In the genomic region with DNA sequence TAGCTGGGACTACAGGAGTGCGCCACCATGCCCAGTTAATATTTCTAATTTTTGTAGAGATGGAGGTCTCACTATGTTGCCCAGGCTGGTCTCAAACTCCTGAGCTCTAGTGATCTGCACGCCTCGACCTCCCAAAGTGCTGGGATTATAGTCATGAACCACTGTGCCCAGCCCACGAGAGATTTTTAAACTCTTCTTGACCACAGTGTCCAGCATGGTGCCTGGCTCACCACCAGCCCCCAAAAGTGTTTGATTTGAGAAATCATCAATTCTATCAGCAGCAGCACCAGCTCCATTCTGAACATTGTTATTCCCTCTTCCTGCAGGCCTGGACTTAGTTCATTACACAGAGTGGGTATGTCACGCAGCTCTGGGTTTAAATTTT, we compare ENCODE assay signal across 1 cellular context.
TF ChIP-seq lines count a peak whose summit lies in the region.

No MANE protein-coding gene starts in this region.

TF ChIP-seq in HepG2, 621 proteins besides CTCF, POLR2A, EP300 and RAD21:
- TF ChIP-seq TBX2 (CRISPR knock-in tag; IDR thresholded peaks at IDR 0.05; ENCODE audit: borderline replicate concordance) (0 out of 2 replicates have a peak, but pooled peaks have one; percentile 6), ZNF431 (CRISPR knock-in tag; IDR thresholded peaks at IDR 0.05; ENCODE audit: borderline replicate concordance, low read depth) (0 out of 2 replicates have a peak, but pooled peaks have one; percentile 5), ZFP90 (CRISPR knock-in tag; IDR thresholded peaks at IDR 0.05; ENCODE audit: borderline replicate concordance) (0 out of 2 replicates have a peak, but pooled peaks have one; percentile 45), SIX4 (CRISPR knock-in tag; IDR thresholded peaks at IDR 0.05) (0 out of 2 replicates have a peak, but pooled peaks have one; percentile 7)
- TF ChIP-seq, protein P1, sequence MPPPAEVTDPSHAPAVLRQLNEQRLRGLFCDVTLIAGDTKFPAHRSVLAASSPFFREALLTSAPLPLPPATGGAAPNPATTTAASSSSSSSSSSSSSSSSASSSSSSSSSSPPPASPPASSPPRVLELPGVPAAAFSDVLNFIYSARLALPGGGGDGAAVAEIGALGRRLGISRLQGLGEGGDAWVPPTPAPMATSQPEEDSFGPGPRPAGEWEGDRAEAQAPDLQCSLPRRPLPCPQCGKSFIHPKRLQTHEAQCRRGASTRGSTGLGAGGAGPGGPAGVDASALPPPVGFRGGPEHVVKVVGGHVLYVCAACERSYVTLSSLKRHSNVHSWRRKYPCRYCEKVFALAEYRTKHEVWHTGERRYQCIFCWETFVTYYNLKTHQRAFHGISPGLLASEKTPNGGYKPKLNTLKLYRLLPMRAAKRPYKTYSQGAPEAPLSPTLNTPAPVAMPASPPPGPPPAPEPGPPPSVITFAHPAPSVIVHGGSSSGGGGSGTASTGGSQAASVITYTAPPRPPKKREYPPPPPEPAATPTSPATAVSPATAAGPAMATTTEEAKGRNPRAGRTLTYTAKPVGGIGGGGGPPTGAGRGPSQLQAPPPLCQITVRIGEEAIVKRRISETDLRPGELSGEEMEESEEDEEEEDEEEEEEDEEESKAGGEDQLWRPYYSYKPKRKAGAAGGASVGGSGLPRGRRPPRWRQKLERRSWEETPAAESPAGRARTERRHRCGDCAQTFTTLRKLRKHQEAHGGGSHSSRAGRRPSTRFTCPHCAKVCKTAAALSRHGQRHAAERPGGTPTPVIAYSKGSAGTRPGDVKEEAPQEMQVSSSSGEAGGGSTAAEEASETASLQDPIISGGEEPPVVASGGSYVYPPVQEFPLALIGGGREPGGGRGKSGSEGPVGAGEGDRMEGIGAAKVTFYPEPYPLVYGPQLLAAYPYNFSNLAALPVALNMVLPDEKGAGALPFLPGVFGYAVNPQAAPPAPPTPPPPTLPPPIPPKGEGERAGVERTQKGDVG (CRISPR knock-in tag; IDR thresholded peaks at IDR 0.05; ENCODE audit: borderline replicate concordance): 0 out of 2 replicates have a peak, but pooled peaks have one; percentile 36
- TF ChIP-seq, protein P2, sequence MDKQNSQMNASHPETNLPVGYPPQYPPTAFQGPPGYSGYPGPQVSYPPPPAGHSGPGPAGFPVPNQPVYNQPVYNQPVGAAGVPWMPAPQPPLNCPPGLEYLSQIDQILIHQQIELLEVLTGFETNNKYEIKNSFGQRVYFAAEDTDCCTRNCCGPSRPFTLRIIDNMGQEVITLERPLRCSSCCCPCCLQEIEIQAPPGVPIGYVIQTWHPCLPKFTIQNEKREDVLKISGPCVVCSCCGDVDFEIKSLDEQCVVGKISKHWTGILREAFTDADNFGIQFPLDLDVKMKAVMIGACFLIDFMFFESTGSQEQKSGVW (CRISPR knock-in tag; IDR thresholded peaks at IDR 0.05; ENCODE audit: borderline replicate concordance): 0 out of 2 replicates have a peak, but pooled peaks have one; percentile 76
- TF ChIP-seq, protein P3, sequence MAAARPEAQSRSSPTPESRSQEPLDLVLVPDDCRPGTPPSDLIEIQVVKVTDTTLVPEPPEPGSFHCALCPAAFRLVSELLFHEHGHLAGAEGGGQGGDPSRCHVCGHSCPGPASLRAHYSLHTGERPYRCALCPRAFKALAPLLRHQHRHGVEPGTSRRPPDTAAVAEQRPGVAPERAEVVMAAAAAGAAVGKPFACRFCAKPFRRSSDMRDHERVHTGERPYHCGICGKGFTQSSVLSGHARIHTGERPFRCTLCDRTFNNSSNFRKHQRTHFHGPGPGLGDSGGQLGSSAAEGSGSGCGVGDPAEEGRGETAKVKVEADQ (CRISPR knock-in tag; IDR thresholded peaks at IDR 0.05; ENCODE audit: borderline replicate concordance): 0 out of 2 replicates have a peak, but pooled peaks have one; percentile 2
- TF ChIP-seq, protein P4, sequence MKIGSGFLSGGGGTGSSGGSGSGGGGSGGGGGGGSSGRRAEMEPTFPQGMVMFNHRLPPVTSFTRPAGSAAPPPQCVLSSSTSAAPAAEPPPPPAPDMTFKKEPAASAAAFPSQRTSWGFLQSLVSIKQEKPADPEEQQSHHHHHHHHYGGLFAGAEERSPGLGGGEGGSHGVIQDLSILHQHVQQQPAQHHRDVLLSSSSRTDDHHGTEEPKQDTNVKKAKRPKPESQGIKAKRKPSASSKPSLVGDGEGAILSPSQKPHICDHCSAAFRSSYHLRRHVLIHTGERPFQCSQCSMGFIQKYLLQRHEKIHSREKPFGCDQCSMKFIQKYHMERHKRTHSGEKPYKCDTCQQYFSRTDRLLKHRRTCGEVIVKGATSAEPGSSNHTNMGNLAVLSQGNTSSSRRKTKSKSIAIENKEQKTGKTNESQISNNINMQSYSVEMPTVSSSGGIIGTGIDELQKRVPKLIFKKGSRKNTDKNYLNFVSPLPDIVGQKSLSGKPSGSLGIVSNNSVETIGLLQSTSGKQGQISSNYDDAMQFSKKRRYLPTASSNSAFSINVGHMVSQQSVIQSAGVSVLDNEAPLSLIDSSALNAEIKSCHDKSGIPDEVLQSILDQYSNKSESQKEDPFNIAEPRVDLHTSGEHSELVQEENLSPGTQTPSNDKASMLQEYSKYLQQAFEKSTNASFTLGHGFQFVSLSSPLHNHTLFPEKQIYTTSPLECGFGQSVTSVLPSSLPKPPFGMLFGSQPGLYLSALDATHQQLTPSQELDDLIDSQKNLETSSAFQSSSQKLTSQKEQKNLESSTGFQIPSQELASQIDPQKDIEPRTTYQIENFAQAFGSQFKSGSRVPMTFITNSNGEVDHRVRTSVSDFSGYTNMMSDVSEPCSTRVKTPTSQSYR (CRISPR knock-in tag; IDR thresholded peaks at IDR 0.05; ENCODE audit: borderline replicate concordance): no peak
- TF ChIP-seq, protein P5, sequence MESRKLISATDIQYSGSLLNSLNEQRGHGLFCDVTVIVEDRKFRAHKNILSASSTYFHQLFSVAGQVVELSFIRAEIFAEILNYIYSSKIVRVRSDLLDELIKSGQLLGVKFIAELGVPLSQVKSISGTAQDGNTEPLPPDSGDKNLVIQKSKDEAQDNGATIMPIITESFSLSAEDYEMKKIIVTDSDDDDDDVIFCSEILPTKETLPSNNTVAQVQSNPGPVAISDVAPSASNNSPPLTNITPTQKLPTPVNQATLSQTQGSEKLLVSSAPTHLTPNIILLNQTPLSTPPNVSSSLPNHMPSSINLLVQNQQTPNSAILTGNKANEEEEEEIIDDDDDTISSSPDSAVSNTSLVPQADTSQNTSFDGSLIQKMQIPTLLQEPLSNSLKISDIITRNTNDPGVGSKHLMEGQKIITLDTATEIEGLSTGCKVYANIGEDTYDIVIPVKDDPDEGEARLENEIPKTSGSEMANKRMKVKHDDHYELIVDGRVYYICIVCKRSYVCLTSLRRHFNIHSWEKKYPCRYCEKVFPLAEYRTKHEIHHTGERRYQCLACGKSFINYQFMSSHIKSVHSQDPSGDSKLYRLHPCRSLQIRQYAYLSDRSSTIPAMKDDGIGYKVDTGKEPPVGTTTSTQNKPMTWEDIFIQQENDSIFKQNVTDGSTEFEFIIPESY (CRISPR knock-in tag; IDR thresholded peaks at IDR 0.05): no peak
